12 cellular contexts compared by ENCODE assay signal in genomic region chr19:15934332-15935078, GRCh38. TPM values are rescaled to one million over a fixed set of nuclear protein-coding genes. Genes with fewer than 3 reads are reported as not detected.
A peak's percentile ranks its signal among the peaks of the same experiment; 100 is the strongest.
DNase-seq lines count a peak whose midpoint lies in the region; ATAC-seq and FAIRE-seq lines count a peak whose summit lies in the region.
"Had no signal": no experiment of that assay in that cellular context is flagged by ENCODE, and none has a peak within 500 bp of the region (broad histone marks: within the 10 kb centered on the region; RNA-seq: fewer than 3 reads in every experiment).

TSS of gene CYP4F11 (minus strand) at chr19:15934529. CDS start at chr19:15934408, 121 bp downstream.

- ATAC-seq in HG02642 (IDR thresholded peaks at IDR 0.05; ENCODE audit: poor library complexity, unreplicated experiment) (no peak), HG02678 (IDR thresholded peaks at IDR 0.05; ENCODE audit: unreplicated experiment) (no peak)

- FAIRE-seq in small intestine (lab: Jason Lieb, UNC), result no peak
- FAIRE-seq: frontal cortex had no signal

- H3K27me3 ChIP-seq in small intestine (ENCODE audit: control insufficient read depth in 2 of 2, insufficient read depth in 2 of 2, low read length in 2 of 2), result no peaks in the 10 kb centered on the region

- 16 to 52% (median 29%) methylated on average over 10 of the region's 10 CpGs for WGBS in small intestine, 3 donors

- no peaks in the 10 kb centered on the region for H3K9me3 ChIP-seq in small intestine (ENCODE audit: control insufficient read depth, low read depth)
- H3K9me3 ChIP-seq: uterus had no signal

- H3K27ac ChIP-seq in small intestine (ENCODE audit: low read depth in 1 of 2, low read length in 1 of 2), result peak within 1 kb of the TSS in 1 of 2 donors; percentile 82
- H3K27ac ChIP-seq: 22Rv1, uterus had no signal

- H3K4me3 ChIP-seq in small intestine (ENCODE audit: low read depth in 1 of 2, low read length in 2 of 2), result peak within 1 kb of the TSS in 1 of 2 donors; percentile 36
- H3K4me3 ChIP-seq: uterus had no signal

- peaks cover 0 to 3% of the 10 kb centered on the region in 2 donors for H3K4me1 ChIP-seq in small intestine (ENCODE audit: control insufficient read depth in 2 of 2, insufficient read depth in 1 of 2, low read depth in 1 of 2, low read length in 1 of 2)
- H3K4me1 ChIP-seq: uterus had no signal

- H3K36me3 ChIP-seq in small intestine (ENCODE audit: control insufficient read depth in 2 of 2, insufficient read depth in 2 of 2, low read length in 2 of 2), result no peaks in the 10 kb centered on the region
- H3K36me3 ChIP-seq: uterus had no signal

- DNase-seq in DMS 273 (lab: John Stamatoyannopoulos, UW; ENCODE audit: unreplicated experiment) (peak; percentile 42), DMS 273 treated with DMSO at 0.1 percent for 48 hours (lab: John Stamatoyannopoulos, UW) (no peak), RPMI7951 (ENCODE audit: low read depth) (peak; percentile 14), globus pallidus (ENCODE audit: low spot score) (peak; percentile 43), small intestine (peak; percentile 99), foreskin melanocyte (no peak)

RNA-seq across cellular contexts. Expression of gene CYP4F11, which starts in this region (rescaled TPM):
- not detected in 2 replicates for total RNA-seq in RPMI7951 (2014; rRNA removed; shearing (Covaris generic))
- 10 to 100 TPM in 2 of 3 donors, under 1 TPM in 1; 0.33 to 14.5 (median 12.7) TPM for polyA plus RNA-seq in small intestine
- total RNA-seq: frontal cortex, skeletal muscle tissue had no signal

Comparison
In these comparisons a context has a peak if more than half of its experiments do, and no peak if none do; other contexts are left out.
1. DNase-seq: peak in DMS 273 (single experiment), globus pallidus (single experiment) and small intestine (single experiment); none in DMS 273 treated with DMSO at 0.1 percent for 48 hours (single experiment) and foreskin melanocyte (single experiment).
2. Peak in DNase-seq in RPMI7951; RNA of the gene not detected or under 1 TPM.